ENCODE assay signal across 22 cellular contexts in the genomic region with DNA sequence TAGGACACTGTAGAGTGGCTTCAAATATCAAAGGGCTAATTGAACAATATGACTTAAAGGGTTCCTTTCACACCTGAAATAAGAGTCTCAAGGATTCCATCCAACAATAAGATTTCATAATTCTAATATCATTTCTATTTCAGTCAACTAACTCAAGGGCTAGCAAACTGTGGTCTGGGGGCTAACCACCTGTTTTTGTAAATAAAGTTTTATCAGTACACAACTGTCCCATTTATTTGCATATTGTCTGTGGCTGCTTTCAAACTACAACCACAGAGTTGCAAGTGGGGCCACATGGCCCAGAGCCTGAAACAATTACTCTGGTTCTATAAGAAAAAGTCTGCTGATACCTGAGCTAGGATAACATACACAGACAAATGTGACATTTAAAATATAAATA. TPM values are rescaled to one million over a fixed set of nuclear protein-coding genes. Genes with fewer than 3 reads are reported as not detected.
DNase-seq lines count a peak whose midpoint lies in the region; ATAC-seq, FAIRE-seq and TF ChIP-seq lines count a peak whose summit lies in the region.
"Had no signal": no experiment of that assay in that cellular context is flagged by ENCODE, and none has a peak within 500 bp of the region (broad histone marks: within the 10 kb centered on the region; RNA-seq: fewer than 3 reads in every experiment).

No MANE protein-coding gene starts in this region.

- no peak for ATAC-seq in CD4-positive, alpha-beta T cell (ENCODE audit: poor library complexity)
- ATAC-seq in K562 (peak; percentile 17), HG03457 (IDR thresholded peaks at IDR 0.05; ENCODE audit: unreplicated experiment) (no peak)

- no peak for TF ChIP-seq POLR2A in K562 (conservative IDR thresholded peaks at IDR 0.05)

- H3K4me3 ChIP-seq in HEK293 (ENCODE audit: low read depth, low read length) (no peak overlapping the region), K562 (no peak overlapping the region)

- H3K9ac ChIP-seq in K562 (ENCODE audit: insufficient read depth in 1 of 2, low read depth in 2 of 2, low read length in 2 of 2), result no peak overlapping the region
- H3K9ac ChIP-seq: SK-N-SH had no signal

- H3K36me3 ChIP-seq in HEK293 (ENCODE audit: control insufficient read depth in 2 of 2, insufficient read depth in 1 of 2, low read length in 2 of 2) (no peaks in the 10 kb centered on the region), K562 (ENCODE audit: control insufficient read depth, insufficient read depth, low read length) (no peaks in the 10 kb centered on the region)

- intact Hi-C loops in CD4-positive, alpha-beta T cell (cut with DNase I, micrococcal nuclease), result no loop called here
- intact Hi-C loops in K562 (cut with micrococcal nuclease), result no loop called here

- DNase-seq in CD4-positive, alpha-beta T cell, result no peak
- DNase-seq in K562 (ENCODE audit: extremely low read depth in 1 of 4, low spot score in 3 of 4), result no peak
- DNase-seq in progenitor cell of endocrine pancreas (ENCODE audit: low spot score, unreplicated experiment), result no peak
- DNase-seq in islet precursor cell, result no peak
- DNase-seq in 8988T, result no peak
- DNase-seq in NCI-H345 (lab: John Stamatoyannopoulos, UW), result no peak
- DNase-seq: ACHN; DMS79; KBM-7; NCI-H1092 treated with DMSO at 0.1 percent for 48 hours; NCI-H1436 treated with DMSO at 0.1 percent for 48 hours; NCI-H1930; NCI-H2227 treated with DMSO at 0.1 percent for 48 hours; NCI-H510A treated with DMSO at 0.1 percent for 48 hours; NCI-H748 treated with DMSO at 0.1 percent for 48 hours; NK-92 treated with Interleukin-12 subunit alpha and Interleukin-12 subunit beta, amount 100 ng/mL, for 24 hours; SHP77 treated with DMSO at 0.1 percent for 48 hours; SK-N-SH had no signal

- peaks cover 6% of the 10 kb centered on the region; the same call in 1 of the 2 replicates for H4K20me1 ChIP-seq in K562 (replicated peaks; ENCODE audit: control insufficient read depth, insufficient read depth, low read length)

- CTCF ChIA-PET in CD4-positive, alpha-beta T cell (lab: Charles Lee), result interaction anchor here (1.2 to 3.1 kb wide), 3 partner anchors 12 to 28 kb away, joined by 3 to 15 read pairs (median 6); no protein-coding TSS in a partner anchor
- CTCF ChIA-PET in HEK293 (lab: Yijun Ruan, JAX), result interaction anchor here (0.9 to 1.7 kb wide), 4 partner anchors 18 to 352 kb away, joined by 3 to 7 read pairs (median 3); no protein-coding TSS in a partner anchor
- CTCF ChIA-PET in K562 (lab: Yijun Ruan, JAX; ENCODE audit: low intra/inter-chr PET ratio), result interaction anchor here (0.6 kb wide), 1 partner anchor 131 kb away, joined by 3 read pairs; no protein-coding TSS in a partner anchor

- no peak for TF ChIP-seq CTCF in CD4-positive, alpha-beta T cell (IDR thresholded peaks at IDR 0.05)
- TF ChIP-seq CTCF in HEK293 (tag by site-specific recombination; IDR thresholded peaks at IDR 0.05) (no peak), K562 (IDR thresholded peaks at IDR 0.05 in 2 of 3, conservative IDR thresholded peaks at IDR 0.05 in 1 of 3; ENCODE audit: insufficient read depth in 2 of 3, low read depth in 1 of 3, low read length in 3 of 3) (no peak), progenitor cell of endocrine pancreas (IDR thresholded peaks at IDR 0.05; ENCODE audit: unreplicated experiment) (no peak)

- H3K9me3 ChIP-seq in CD4-positive, alpha-beta T cell (ENCODE audit: control insufficient read depth, low read length), result no peaks in the 10 kb centered on the region
- H3K9me3 ChIP-seq in HEK293 (ENCODE audit: control insufficient read depth, insufficient read depth, low read depth, low read length) (no peaks in the 10 kb centered on the region), K562 (replicated peaks; ENCODE audit: control insufficient read depth, insufficient read depth, low read depth, low read length) (0 out of 2 replicates have a peak, but pooled peaks cover 4% of the 10 kb centered on the region)

- FAIRE-seq in K562 (lab: Jason Lieb, UNC), result peak; percentile 11

- in situ Hi-C loops in K562 (cut with MboI), result no loop called here

- no peak overlapping the region for H3K27ac ChIP-seq in CD4-positive, alpha-beta T cell (ENCODE audit: low read depth, low read length)
- no peak overlapping the region for H3K27ac ChIP-seq in HEK293 (ENCODE audit: extremely low read depth, low read depth, low read length)
- H3K27ac ChIP-seq in K562 (ENCODE audit: extremely low read depth, low read depth, low read length), result peak overlapping the region; percentile 63; the same call in 1 of the 3 replicates
- H3K27ac ChIP-seq: C4-2B, RWPE1 had no signal

- POLR2A ChIA-PET in CD4-positive, alpha-beta T cell (lab: Charles Lee), result interaction anchor here (0.8 to 1.5 kb wide), 2 partner anchors 28 to 29 kb away, joined by 3 to 5 read pairs; a partner anchor contains a TSS
- POLR2A ChIA-PET in HEK293 (lab: Yijun Ruan, JAX), result no interaction called here
- POLR2A ChIA-PET in K562 (lab: Yijun Ruan, JAX), result interaction anchor here (0.6 to 1.6 kb wide), 3 partner anchors 9 to 16 kb away, joined by 3 to 8 read pairs (median 5); no protein-coding TSS in a partner anchor

- no peak for TF ChIP-seq RAD21 in K562 (CRISPR knock-in tag; conservative IDR thresholded peaks at IDR 0.05 in 1 of 2, IDR thresholded peaks at IDR 0.05 in 1 of 2)

- H3K36me3 Mint-ChIP-seq in CD4-positive, alpha-beta T cell (ENCODE audit: low read depth), result peaks cover 26% of the 10 kb centered on the region
- H3K36me3 Mint-ChIP-seq in progenitor cell of endocrine pancreas (ENCODE audit: insufficient read depth), result peaks cover 22% of the 10 kb centered on the region

- H3K4me3 Mint-ChIP-seq in CD4-positive, alpha-beta T cell, result peak overlapping the region; percentile 16
- no peak overlapping the region for H3K4me3 Mint-ChIP-seq in progenitor cell of endocrine pancreas (ENCODE audit: low read depth)

- no peak overlapping the region for H2AFZ ChIP-seq in K562 (ENCODE audit: low read depth, low read length)

- H3K27me3 ChIP-seq in CD4-positive, alpha-beta T cell (ENCODE audit: control insufficient read depth, insufficient read depth, low read length), result no peaks in the 10 kb centered on the region
- H3K27me3 ChIP-seq in K562 (ENCODE audit: control insufficient read depth in 2 of 2, insufficient read depth in 2 of 2, low read length in 2 of 2), result no peaks in the 10 kb centered on the region

- peaks cover 12% of the 10 kb centered on the region for H3K9me3 Mint-ChIP-seq in CD4-positive, alpha-beta T cell
- peaks cover 20% of the 10 kb centered on the region for H3K9me3 Mint-ChIP-seq in progenitor cell of endocrine pancreas (ENCODE audit: low read depth)

- TF ChIP-seq EP300 in K562 (IDR thresholded peaks at IDR 0.05; ENCODE audit: low read length), result no peak

- no peak overlapping the region for H3K27ac Mint-ChIP-seq in CD4-positive, alpha-beta T cell
- peak overlapping the region; percentile 93 for H3K27ac Mint-ChIP-seq in progenitor cell of endocrine pancreas

- H3K4me1 Mint-ChIP-seq in CD4-positive, alpha-beta T cell (ENCODE audit: low read depth), result peaks cover 79% of the 10 kb centered on the region
- H3K4me1 Mint-ChIP-seq in progenitor cell of endocrine pancreas (ENCODE audit: low read depth), result peaks cover 42% of the 10 kb centered on the region

- no peak overlapping the region for H3K4me2 ChIP-seq in K562 (ENCODE audit: insufficient read depth, low read length)
- H3K4me2 ChIP-seq: SK-N-SH had no signal

- H3K4me1 ChIP-seq in HEK293 (ENCODE audit: control insufficient read depth, insufficient read depth, low read length), result peaks cover 28% of the 10 kb centered on the region
- H3K4me1 ChIP-seq in K562 (replicated peaks in 1 of 2; ENCODE audit: control insufficient read depth in 2 of 2, insufficient read depth in 2 of 2, low read length in 2 of 2), result peaks cover 0 to 22% of the 10 kb centered on the region in 2 experiments; a peak in 4 of 5 replicates

- H3K27me3 Mint-ChIP-seq in CD4-positive, alpha-beta T cell, result no peaks in the 10 kb centered on the region
- H3K27me3 Mint-ChIP-seq in progenitor cell of endocrine pancreas, result no peaks in the 10 kb centered on the region

- peaks cover 96% of the 10 kb centered on the region for H3K79me2 ChIP-seq in K562 (ENCODE audit: control insufficient read depth, insufficient read depth, low read length)

- H3K9me1 ChIP-seq in K562 (ENCODE audit: control insufficient read depth, insufficient read depth, low read length), result peaks cover 6% of the 10 kb centered on the region

- no TSS peak for BruUV-seq in K562 (replicated peaks; lab: Mats Ljungman, UMichigan)

RNA-seq across cellular contexts. Expression of a gene that starts 29.1 kb away (rescaled TPM):
- total RNA-seq in CD4-positive, alpha-beta T cell, result 100 to 1,000 TPM; 203 to 208 TPM
- total RNA-seq in K562 (2011; cell fraction: chromatin; rRNA removed; ENCODE audit: low replicate concordance), result 259 and 607 TPM in 2 replicates
- 97.6 and 127 TPM in 2 replicates for total RNA-seq in K562 (2011; cell fraction: nucleolus; rRNA removed)
- total RNA-seq in K562 (2011; cell fraction: nucleoplasm; rRNA removed), result 277 and 397 TPM in 2 replicates
- total RNA-seq in K562 (2014; rRNA removed) (29.3 and 32.5 TPM in 2 replicates), K562 (2014; rRNA removed; fragmentation: Illumina TruSeq; extraction: Trizol) (71.9 and 82.3 TPM in 2 replicates), K562 (2015; rRNA removed; fragmentation: Illumina TruSeq; extraction: Trizol) (70.1 and 70.8 TPM in 2 replicates), K562 (2021) (76.9 and 90.3 TPM in 2 replicates), progenitor cell of endocrine pancreas (141 and 151 TPM in 2 replicates)
- polyA plus RNA-seq in K562 (2011; rRNA removed) (45.8 and 48.0 TPM in 2 replicates), K562 (2014; fragmentation: Illumina TruSeq; extraction: Trizol) (34.0 and 36.9 TPM in 2 replicates), K562 (2014; fragmentation: Nextera tagmentation; extraction: Ambion mirVana) (10 to 100 TPM; 13.4 to 22.0 TPM), K562 (2014; rRNA removed) (25.7 and 26.8 TPM in 2 replicates)
- 26.1 and 36.3 TPM in 2 replicates for polyA plus RNA-seq in K562 (2011; cell fraction: cytosol; rRNA removed)
- polyA plus RNA-seq in K562 (2011; cell fraction: nucleus; rRNA removed), result 102 and 117 TPM in 2 replicates
- 29.2 and 39.4 TPM in 2 replicates for polyA plus RNA-seq in K562 (2012)
- 279 and 322 TPM in 2 replicates for polyA minus RNA-seq in K562 (2011; rRNA and poly(A)+ RNA removed)
- 59.1 and 73.6 TPM in 2 replicates for polyA minus RNA-seq in K562 (2011; cell fraction: cytosol; rRNA and poly(A)+ RNA removed)
- polyA minus RNA-seq in K562 (2011; cell fraction: nucleus; rRNA and poly(A)+ RNA removed), result 174 and 313 TPM in 2 replicates
